In the genomic region with DNA sequence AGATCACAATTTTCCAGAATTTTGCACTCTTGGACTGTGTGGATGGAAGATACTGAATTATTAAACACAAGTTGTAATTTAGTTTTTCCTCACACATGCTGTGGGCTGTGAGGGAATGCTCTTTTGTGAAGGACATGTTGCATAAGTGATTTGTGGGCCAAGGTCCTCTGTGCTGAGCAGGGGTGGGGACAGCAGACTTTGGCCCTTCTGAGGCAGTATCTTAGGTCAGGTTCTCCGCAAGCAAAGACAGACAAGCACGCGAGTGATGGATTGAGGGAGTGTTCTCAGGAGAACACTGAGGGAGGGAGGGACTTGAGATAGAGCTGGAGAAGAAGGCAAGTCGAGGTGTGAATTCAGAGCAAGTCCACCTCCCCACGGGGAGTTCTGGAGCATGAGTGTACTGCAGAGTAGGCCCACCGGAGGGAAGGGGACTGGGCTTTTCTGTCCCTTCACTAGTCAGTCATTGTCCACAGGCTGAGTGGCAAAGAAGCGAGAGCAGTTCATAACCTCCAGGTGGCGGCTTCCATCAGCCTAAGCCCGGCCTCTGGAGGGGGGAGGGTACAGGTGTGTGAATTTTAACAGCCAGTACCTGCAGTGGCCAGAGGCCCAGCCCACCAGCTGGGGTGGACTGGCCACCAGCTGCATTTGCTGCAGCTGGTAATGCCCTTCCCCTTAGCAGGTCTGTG, we compare ENCODE assay signal across 1 cellular context.
TF ChIP-seq lines count a peak whose summit lies in the region.

No MANE protein-coding gene starts in this region.

TF ChIP-seq in HepG2, 621 proteins besides CTCF, POLR2A, EP300 and RAD21 (continued from another document and continues in another):
- TF ChIP-seq CREB1 (IDR thresholded peaks at IDR 0.05): no peak
- no peak for TF ChIP-seq CREB1 (CRISPR knock-in tag; IDR thresholded peaks at IDR 0.05)
- no peak for TF ChIP-seq MXD4 (CRISPR knock-in tag; IDR thresholded peaks at IDR 0.05)
- no peak for TF ChIP-seq ZFP90 (CRISPR knock-in tag; IDR thresholded peaks at IDR 0.05; ENCODE audit: borderline replicate concordance)
- no peak for TF ChIP-seq ZNF383 (CRISPR knock-in tag; IDR thresholded peaks at IDR 0.05; ENCODE audit: borderline replicate concordance)
- TF ChIP-seq, protein P1, sequence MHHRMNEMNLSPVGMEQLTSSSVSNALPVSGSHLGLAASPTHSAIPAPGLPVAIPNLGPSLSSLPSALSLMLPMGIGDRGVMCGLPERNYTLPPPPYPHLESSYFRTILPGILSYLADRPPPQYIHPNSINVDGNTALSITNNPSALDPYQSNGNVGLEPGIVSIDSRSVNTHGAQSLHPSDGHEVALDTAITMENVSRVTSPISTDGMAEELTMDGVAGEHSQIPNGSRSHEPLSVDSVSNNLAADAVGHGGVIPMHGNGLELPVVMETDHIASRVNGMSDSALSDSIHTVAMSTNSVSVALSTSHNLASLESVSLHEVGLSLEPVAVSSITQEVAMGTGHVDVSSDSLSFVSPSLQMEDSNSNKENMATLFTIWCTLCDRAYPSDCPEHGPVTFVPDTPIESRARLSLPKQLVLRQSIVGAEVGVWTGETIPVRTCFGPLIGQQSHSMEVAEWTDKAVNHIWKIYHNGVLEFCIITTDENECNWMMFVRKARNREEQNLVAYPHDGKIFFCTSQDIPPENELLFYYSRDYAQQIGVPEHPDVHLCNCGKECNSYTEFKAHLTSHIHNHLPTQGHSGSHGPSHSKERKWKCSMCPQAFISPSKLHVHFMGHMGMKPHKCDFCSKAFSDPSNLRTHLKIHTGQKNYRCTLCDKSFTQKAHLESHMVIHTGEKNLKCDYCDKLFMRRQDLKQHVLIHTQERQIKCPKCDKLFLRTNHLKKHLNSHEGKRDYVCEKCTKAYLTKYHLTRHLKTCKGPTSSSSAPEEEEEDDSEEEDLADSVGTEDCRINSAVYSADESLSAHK (CRISPR knock-in tag; IDR thresholded peaks at IDR 0.05; ENCODE audit: borderline replicate concordance): no peak
- TF ChIP-seq ZNF614 (CRISPR knock-in tag; IDR thresholded peaks at IDR 0.05; ENCODE audit: borderline replicate concordance): no peak
- TF ChIP-seq, protein P2, sequence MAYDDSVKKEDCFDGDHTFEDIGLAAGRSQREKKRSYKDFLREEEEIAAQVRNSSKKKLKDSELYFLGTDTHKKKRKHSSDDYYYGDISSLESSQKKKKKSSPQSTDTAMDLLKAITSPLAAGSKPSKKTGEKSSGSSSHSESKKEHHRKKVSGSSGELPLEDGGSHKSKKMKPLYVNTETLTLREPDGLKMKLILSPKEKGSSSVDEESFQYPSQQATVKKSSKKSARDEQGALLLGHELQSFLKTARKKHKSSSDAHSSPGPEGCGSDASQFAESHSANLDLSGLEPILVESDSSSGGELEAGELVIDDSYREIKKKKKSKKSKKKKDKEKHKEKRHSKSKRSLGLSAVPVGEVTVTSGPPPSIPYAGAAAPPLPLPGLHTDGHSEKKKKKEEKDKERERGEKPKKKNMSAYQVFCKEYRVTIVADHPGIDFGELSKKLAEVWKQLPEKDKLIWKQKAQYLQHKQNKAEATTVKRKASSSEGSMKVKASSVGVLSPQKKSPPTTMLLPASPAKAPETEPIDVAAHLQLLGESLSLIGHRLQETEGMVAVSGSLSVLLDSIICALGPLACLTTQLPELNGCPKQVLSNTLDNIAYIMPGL (CRISPR knock-in tag; IDR thresholded peaks at IDR 0.05; ENCODE audit: borderline replicate concordance in 1 of 2, low read depth in 1 of 2): no peak
- 0 out of 2 replicates have a peak, but pooled peaks have one; percentile 48 for TF ChIP-seq RXRB (CRISPR knock-in tag; IDR thresholded peaks at IDR 0.05; ENCODE audit: borderline replicate concordance)
- no peak for TF ChIP-seq DNMT1 (CRISPR knock-in tag; IDR thresholded peaks at IDR 0.05)
- TF ChIP-seq SYNCRIP (IDR thresholded peaks at IDR 0.05; ENCODE audit: insufficient read depth, low read depth, low read length): no peak
- TF ChIP-seq ZNF615 (CRISPR knock-in tag; IDR thresholded peaks at IDR 0.05; ENCODE audit: borderline replicate concordance): no peak
- TF ChIP-seq PRPF4 (IDR thresholded peaks at IDR 0.05; ENCODE audit: low read depth, low read length, poor library complexity, severe bottlenecking): no peak
- TF ChIP-seq MTF1 (CRISPR knock-in tag; IDR thresholded peaks at IDR 0.05): no peak
- no peak for TF ChIP-seq ERF (CRISPR knock-in tag; IDR thresholded peaks at IDR 0.05)
- TF ChIP-seq, protein P3, sequence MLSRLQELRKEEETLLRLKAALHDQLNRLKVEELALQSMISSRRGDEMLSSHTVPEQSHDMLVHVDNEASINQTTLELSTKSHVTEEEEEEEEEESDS (CRISPR knock-in tag; IDR thresholded peaks at IDR 0.05; ENCODE audit: borderline replicate concordance): no peak
- TF ChIP-seq, protein P4, sequence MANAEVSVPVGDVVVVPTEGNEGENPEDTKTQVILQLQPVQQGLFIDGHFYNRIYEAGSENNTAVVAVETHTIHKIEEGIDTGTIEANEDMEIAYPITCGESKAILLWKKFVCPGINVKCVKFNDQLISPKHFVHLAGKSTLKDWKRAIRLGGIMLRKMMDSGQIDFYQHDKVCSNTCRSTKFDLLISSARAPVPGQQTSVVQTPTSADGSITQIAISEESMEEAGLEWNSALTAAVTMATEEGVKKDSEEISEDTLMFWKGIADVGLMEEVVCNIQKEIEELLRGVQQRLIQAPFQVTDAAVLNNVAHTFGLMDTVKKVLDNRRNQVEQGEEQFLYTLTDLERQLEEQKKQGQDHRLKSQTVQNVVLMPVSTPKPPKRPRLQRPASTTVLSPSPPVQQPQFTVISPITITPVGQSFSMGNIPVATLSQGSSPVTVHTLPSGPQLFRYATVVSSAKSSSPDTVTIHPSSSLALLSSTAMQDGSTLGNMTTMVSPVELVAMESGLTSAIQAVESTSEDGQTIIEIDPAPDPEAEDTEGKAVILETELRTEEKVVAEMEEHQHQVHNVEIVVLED (CRISPR knock-in tag; IDR thresholded peaks at IDR 0.05; ENCODE audit: borderline replicate concordance): no peak
- TF ChIP-seq ZNF775 (CRISPR knock-in tag; IDR thresholded peaks at IDR 0.05; ENCODE audit: borderline replicate concordance): no peak
- no peak for TF ChIP-seq ZNF788 (CRISPR knock-in tag; IDR thresholded peaks at IDR 0.05; ENCODE audit: borderline replicate concordance)
- TF ChIP-seq ZNF792 (CRISPR knock-in tag; IDR thresholded peaks at IDR 0.05): no peak
- TF ChIP-seq ATF7-NPFF (CRISPR knock-in tag; IDR thresholded peaks at IDR 0.05; ENCODE audit: low read depth): no peak
- TF ChIP-seq, protein P5, sequence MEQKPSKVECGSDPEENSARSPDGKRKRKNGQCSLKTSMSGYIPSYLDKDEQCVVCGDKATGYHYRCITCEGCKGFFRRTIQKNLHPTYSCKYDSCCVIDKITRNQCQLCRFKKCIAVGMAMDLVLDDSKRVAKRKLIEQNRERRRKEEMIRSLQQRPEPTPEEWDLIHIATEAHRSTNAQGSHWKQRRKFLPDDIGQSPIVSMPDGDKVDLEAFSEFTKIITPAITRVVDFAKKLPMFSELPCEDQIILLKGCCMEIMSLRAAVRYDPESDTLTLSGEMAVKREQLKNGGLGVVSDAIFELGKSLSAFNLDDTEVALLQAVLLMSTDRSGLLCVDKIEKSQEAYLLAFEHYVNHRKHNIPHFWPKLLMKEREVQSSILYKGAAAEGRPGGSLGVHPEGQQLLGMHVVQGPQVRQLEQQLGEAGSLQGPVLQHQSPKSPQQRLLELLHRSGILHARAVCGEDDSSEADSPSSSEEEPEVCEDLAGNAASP (CRISPR knock-in tag; IDR thresholded peaks at IDR 0.05; ENCODE audit: borderline replicate concordance): peak; percentile 62; the same call in 1 of the 2 replicates
- TF ChIP-seq, protein P6, sequence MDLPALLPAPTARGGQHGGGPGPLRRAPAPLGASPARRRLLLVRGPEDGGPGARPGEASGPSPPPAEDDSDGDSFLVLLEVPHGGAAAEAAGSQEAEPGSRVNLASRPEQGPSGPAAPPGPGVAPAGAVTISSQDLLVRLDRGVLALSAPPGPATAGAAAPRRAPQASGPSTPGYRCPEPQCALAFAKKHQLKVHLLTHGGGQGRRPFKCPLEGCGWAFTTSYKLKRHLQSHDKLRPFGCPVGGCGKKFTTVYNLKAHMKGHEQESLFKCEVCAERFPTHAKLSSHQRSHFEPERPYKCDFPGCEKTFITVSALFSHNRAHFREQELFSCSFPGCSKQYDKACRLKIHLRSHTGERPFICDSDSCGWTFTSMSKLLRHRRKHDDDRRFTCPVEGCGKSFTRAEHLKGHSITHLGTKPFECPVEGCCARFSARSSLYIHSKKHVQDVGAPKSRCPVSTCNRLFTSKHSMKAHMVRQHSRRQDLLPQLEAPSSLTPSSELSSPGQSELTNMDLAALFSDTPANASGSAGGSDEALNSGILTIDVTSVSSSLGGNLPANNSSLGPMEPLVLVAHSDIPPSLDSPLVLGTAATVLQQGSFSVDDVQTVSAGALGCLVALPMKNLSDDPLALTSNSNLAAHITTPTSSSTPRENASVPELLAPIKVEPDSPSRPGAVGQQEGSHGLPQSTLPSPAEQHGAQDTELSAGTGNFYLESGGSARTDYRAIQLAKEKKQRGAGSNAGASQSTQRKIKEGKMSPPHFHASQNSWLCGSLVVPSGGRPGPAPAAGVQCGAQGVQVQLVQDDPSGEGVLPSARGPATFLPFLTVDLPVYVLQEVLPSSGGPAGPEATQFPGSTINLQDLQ (CRISPR knock-in tag; IDR thresholded peaks at IDR 0.05): no peak
- TF ChIP-seq MEIS2 (CRISPR knock-in tag; IDR thresholded peaks at IDR 0.05): no peak
- TF ChIP-seq GATA4 (IDR thresholded peaks at IDR 0.05; ENCODE audit: borderline replicate concordance, low read depth): no peak
- TF ChIP-seq, protein P7, sequence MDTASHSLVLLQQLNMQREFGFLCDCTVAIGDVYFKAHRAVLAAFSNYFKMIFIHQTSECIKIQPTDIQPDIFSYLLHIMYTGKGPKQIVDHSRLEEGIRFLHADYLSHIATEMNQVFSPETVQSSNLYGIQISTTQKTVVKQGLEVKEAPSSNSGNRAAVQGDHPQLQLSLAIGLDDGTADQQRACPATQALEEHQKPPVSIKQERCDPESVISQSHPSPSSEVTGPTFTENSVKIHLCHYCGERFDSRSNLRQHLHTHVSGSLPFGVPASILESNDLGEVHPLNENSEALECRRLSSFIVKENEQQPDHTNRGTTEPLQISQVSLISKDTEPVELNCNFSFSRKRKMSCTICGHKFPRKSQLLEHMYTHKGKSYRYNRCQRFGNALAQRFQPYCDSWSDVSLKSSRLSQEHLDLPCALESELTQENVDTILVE (CRISPR knock-in tag; IDR thresholded peaks at IDR 0.05): no peak
- TF ChIP-seq POLR2AphosphoS2 (IDR thresholded peaks at IDR 0.05; ENCODE audit: low read depth, low read length): no peak
- TF ChIP-seq SIN3B (IDR thresholded peaks at IDR 0.05; ENCODE audit: low read length): no peak
- no peak for TF ChIP-seq NONO (IDR thresholded peaks at IDR 0.05)
- no peak for TF ChIP-seq NONO (CRISPR knock-in tag; conservative IDR thresholded peaks at IDR 0.05)
- peak; percentile 57; the same call in 1 of the 2 replicates for TF ChIP-seq DPF2 (CRISPR knock-in tag; IDR thresholded peaks at IDR 0.05; ENCODE audit: borderline replicate concordance, low read depth)
- TF ChIP-seq PHF20 (CRISPR knock-in tag; IDR thresholded peaks at IDR 0.05): no peak
- TF ChIP-seq, protein P8, sequence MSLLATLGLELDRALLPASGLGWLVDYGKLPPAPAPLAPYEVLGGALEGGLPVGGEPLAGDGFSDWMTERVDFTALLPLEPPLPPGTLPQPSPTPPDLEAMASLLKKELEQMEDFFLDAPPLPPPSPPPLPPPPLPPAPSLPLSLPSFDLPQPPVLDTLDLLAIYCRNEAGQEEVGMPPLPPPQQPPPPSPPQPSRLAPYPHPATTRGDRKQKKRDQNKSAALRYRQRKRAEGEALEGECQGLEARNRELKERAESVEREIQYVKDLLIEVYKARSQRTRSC (CRISPR knock-in tag; IDR thresholded peaks at IDR 0.05; ENCODE audit: low read depth): no peak
- TF ChIP-seq CAMTA2 (CRISPR knock-in tag; IDR thresholded peaks at IDR 0.05; ENCODE audit: borderline replicate concordance): no peak
- TF ChIP-seq ATF7 (IDR thresholded peaks at IDR 0.05): no peak
- TF ChIP-seq ATF7 (CRISPR knock-in tag; IDR thresholded peaks at IDR 0.05): no peak
- TF ChIP-seq, protein P9, sequence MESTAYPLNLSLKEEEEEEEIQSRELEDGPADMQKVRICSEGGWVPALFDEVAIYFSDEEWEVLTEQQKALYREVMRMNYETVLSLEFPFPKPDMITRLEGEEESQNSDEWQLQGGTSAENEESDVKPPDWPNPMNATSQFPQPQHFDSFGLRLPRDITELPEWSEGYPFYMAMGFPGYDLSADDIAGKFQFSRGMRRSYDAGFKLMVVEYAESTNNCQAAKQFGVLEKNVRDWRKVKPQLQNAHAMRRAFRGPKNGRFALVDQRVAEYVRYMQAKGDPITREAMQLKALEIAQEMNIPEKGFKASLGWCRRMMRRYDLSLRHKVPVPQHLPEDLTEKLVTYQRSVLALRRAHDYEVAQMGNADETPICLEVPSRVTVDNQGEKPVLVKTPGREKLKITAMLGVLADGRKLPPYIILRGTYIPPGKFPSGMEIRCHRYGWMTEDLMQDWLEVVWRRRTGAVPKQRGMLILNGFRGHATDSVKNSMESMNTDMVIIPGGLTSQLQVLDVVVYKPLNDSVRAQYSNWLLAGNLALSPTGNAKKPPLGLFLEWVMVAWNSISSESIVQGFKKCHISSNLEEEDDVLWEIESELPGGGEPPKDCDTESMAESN (CRISPR knock-in tag; conservative IDR thresholded peaks at IDR 0.05): no peak
- TF ChIP-seq ZFYVE20 (CRISPR knock-in tag; IDR thresholded peaks at IDR 0.05; ENCODE audit: borderline replicate concordance, low read depth): no peak
- no peak for TF ChIP-seq TBP (CRISPR knock-in tag; IDR thresholded peaks at IDR 0.05)
- no peak for TF ChIP-seq ZKSCAN5 (CRISPR knock-in tag; IDR thresholded peaks at IDR 0.05)
- TF ChIP-seq HDAC2 (CRISPR knock-in tag; IDR thresholded peaks at IDR 0.05): peak; percentile 61
- TF ChIP-seq FOXP1 (IDR thresholded peaks at IDR 0.05): no peak
- TF ChIP-seq FOXP1 (CRISPR knock-in tag; IDR thresholded peaks at IDR 0.05): no peak
- no peak for TF ChIP-seq ZSCAN21 (CRISPR knock-in tag; IDR thresholded peaks at IDR 0.05; ENCODE audit: borderline replicate concordance)
- TF ChIP-seq THAP11 (CRISPR knock-in tag; IDR thresholded peaks at IDR 0.05): 0 out of 2 replicates have a peak, but pooled peaks have one; percentile 21
- no peak for TF ChIP-seq HCFC1 (IDR thresholded peaks at IDR 0.05; ENCODE audit: low read depth, low read length)
- TF ChIP-seq PAX8 (CRISPR knock-in tag; IDR thresholded peaks at IDR 0.05; ENCODE audit: borderline replicate concordance): no peak
- TF ChIP-seq NRL (CRISPR knock-in tag; IDR thresholded peaks at IDR 0.05; ENCODE audit: borderline replicate concordance): 0 out of 2 replicates have a peak, but pooled peaks have one; percentile 19
- no peak for TF ChIP-seq ZNF230 (CRISPR knock-in tag; IDR thresholded peaks at IDR 0.05)
- TF ChIP-seq YEATS2 (CRISPR knock-in tag; IDR thresholded peaks at IDR 0.05; ENCODE audit: borderline replicate concordance): no peak
- TF ChIP-seq, protein P10, sequence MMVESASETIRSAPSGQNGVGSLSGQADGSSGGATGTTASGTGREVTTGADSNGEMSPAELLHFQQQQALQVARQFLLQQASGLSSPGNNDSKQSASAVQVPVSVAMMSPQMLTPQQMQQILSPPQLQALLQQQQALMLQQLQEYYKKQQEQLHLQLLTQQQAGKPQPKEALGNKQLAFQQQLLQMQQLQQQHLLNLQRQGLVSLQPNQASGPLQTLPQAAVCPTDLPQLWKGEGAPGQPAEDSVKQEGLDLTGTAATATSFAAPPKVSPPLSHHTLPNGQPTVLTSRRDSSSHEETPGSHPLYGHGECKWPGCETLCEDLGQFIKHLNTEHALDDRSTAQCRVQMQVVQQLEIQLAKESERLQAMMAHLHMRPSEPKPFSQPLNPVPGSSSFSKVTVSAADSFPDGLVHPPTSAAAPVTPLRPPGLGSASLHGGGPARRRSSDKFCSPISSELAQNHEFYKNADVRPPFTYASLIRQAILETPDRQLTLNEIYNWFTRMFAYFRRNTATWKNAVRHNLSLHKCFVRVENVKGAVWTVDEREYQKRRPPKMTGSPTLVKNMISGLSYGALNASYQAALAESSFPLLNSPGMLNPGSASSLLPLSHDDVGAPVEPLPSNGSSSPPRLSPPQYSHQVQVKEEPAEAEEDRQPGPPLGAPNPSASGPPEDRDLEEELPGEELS (CRISPR knock-in tag; IDR thresholded peaks at IDR 0.05): peak; percentile 21; the same call in 1 of the 2 replicates
